In genomic region chr1:219171192-219171935, GRCh38 we compare ENCODE assay signal across 18 cellular contexts. TPM values are rescaled to one million over a fixed set of nuclear protein-coding genes. Genes with fewer than 3 reads are reported as not detected.
DNase-seq lines count a peak whose midpoint lies in the region; ATAC-seq, FAIRE-seq and TF ChIP-seq lines count a peak whose summit lies in the region.
"Had no signal": no experiment of that assay in that cellular context is flagged by ENCODE, and none has a peak within 500 bp of the region (broad histone marks: within the 10 kb centered on the region; RNA-seq: fewer than 3 reads in every experiment).

No MANE protein-coding gene starts in this region.

- no peak overlapping the region for H3K27ac ChIP-seq in DOHH2 (ENCODE audit: low read depth, low read length)
- peak overlapping the region; percentile 45 to 47 for H3K27ac ChIP-seq in kidney (ENCODE audit: low read depth in 2 of 2, low read length in 2 of 2)
- no peak overlapping the region for H3K27ac ChIP-seq in left ventricle myocardium inferior (replicated peaks)
- H3K27ac ChIP-seq: SK-N-MC, tibial artery had no signal

- no peaks in the 10 kb centered on the region for H3K9me3 Mint-ChIP-seq in immature natural killer cell
- H3K9me3 Mint-ChIP-seq: activated CD4-positive, alpha-beta memory T cell treated with anti-CD3 and anti-CD28 coated beads for 36 hours had no signal

- no peak for ATAC-seq in HG03280 (IDR thresholded peaks at IDR 0.05; ENCODE audit: unreplicated experiment)
- ATAC-seq: heart right ventricle, left cardiac atrium, mucosa of descending colon had no signal

- H3K9me3 ChIP-seq in DOHH2 (ENCODE audit: control insufficient read depth, insufficient read depth, low read length) (no peaks in the 10 kb centered on the region), kidney (ENCODE audit: control insufficient read depth in 1 of 2, low read length in 2 of 2) (no peaks in the 10 kb centered on the region), left ventricle myocardium inferior (replicated peaks) (no peaks in the 10 kb centered on the region)
- H3K9me3 ChIP-seq: heart right ventricle, mucosa of descending colon, tibial artery had no signal

- peaks cover 62% of the 10 kb centered on the region for H3K4me1 ChIP-seq in DOHH2 (ENCODE audit: control insufficient read depth, low read length)
- peaks cover 2 to 16% of the 10 kb centered on the region in 2 donors for H3K4me1 ChIP-seq in kidney (ENCODE audit: control insufficient read depth in 1 of 2, insufficient read depth in 1 of 2, low read depth in 1 of 2, low read length in 2 of 2)
- H3K4me1 ChIP-seq in left ventricle myocardium inferior, result peaks cover 39% of the 10 kb centered on the region

- FAIRE-seq in kidney (lab: Jason Lieb, UNC), result peak; percentile 3
- FAIRE-seq: TTC549 had no signal

- H3K36me3 ChIP-seq in DOHH2 (ENCODE audit: control insufficient read depth, low read length), result peaks cover 17% of the 10 kb centered on the region
- H3K36me3 ChIP-seq in kidney (ENCODE audit: control insufficient read depth in 1 of 2, insufficient read depth in 2 of 2, low read length in 2 of 2), result no peaks in the 10 kb centered on the region
- H3K36me3 ChIP-seq in left ventricle myocardium inferior, result no peaks in the 10 kb centered on the region
- H3K36me3 ChIP-seq: heart right ventricle, tibial artery had no signal

- DNase-seq in MV-4-11 (lab: John Stamatoyannopoulos, UW) (peak; percentile 29), astrocyte of the hippocampus (ENCODE audit: low read depth, low spot score) (peak; percentile 33), kidney (no peak), left ventricle myocardium inferior (no peak), immature natural killer cell (no peak), DMS79 treated with DMSO at 0.1 percent for 48 hours (lab: John Stamatoyannopoulos, UW) (no peak)
- DNase-seq: activated CD4-positive, alpha-beta memory T cell treated with anti-CD3 and anti-CD28 coated beads for 36 hours; C1 segment of cervical spinal cord; heart right ventricle; left cardiac atrium; mucosa of descending colon; NCI-H2081 treated with DMSO at 0.1 percent for 48 hours; stimulated activated CD4-positive, alpha-beta T cell treated with anti-CD3 and anti-CD28 coated beads, Interleukin-4, amount 100 ng/mL, for 4 hours; tibial artery had no signal

- TF ChIP-seq CTCF in DOHH2 (IDR thresholded peaks at IDR 0.05; ENCODE audit: low read depth, low read length, poor library complexity, severe bottlenecking), result no peak
- no peak for TF ChIP-seq CTCF in kidney (IDR thresholded peaks at IDR 0.05; ENCODE audit: borderline replicate concordance, extremely low read depth, insufficient read depth)
- TF ChIP-seq CTCF in left ventricle myocardium inferior (IDR thresholded peaks at IDR 0.05; ENCODE audit: borderline replicate concordance), result no peak

- H3K9me2 ChIP-seq in DOHH2 (replicated peaks; ENCODE audit: control insufficient read depth, low read length), result no peaks in the 10 kb centered on the region

- peaks cover 32% of the 10 kb centered on the region for H3K79me2 ChIP-seq in DOHH2 (ENCODE audit: control insufficient read depth, low read length)

- peaks cover 0 to 4% (median 0%) of the 10 kb centered on the region in 3 donors for H3K36me3 Mint-ChIP-seq in immature natural killer cell

- no peak overlapping the region for H3K27ac Mint-ChIP-seq in immature natural killer cell
- H3K27ac Mint-ChIP-seq: activated CD4-positive, alpha-beta memory T cell treated with anti-CD3 and anti-CD28 coated beads for 36 hours had no signal

- intact Hi-C loops in kidney (cut with DNase I), result no loop called here
- intact Hi-C loops in left ventricle myocardium inferior (cut with micrococcal nuclease), result no loop called here

- no peaks in the 10 kb centered on the region for H3K27me3 ChIP-seq in DOHH2 (ENCODE audit: control insufficient read depth, low read length)
- no peaks in the 10 kb centered on the region for H3K27me3 ChIP-seq in left ventricle myocardium inferior (ENCODE audit: low read depth)
- H3K27me3 ChIP-seq: heart right ventricle, tibial artery had no signal

- peak overlapping the region; percentile 48 for H3K4me2 ChIP-seq in DOHH2 (ENCODE audit: low read length)

- peaks cover 0 to 12% (median 12%) of the 10 kb centered on the region in 3 donors for H3K27me3 Mint-ChIP-seq in immature natural killer cell (ENCODE audit: low read depth in 3 of 3)
- H3K27me3 Mint-ChIP-seq: activated CD4-positive, alpha-beta memory T cell treated with anti-CD3 and anti-CD28 coated beads for 36 hours had no signal

- no peak overlapping the region for H3K9ac ChIP-seq in kidney (ENCODE audit: low read length in 2 of 2)

- H3K4me3 ChIP-seq in DOHH2 (ENCODE audit: low read length), result peak overlapping the region; percentile 24
- no peak overlapping the region for H3K4me3 ChIP-seq in kidney (ENCODE audit: low read length in 2 of 2)
- no peak overlapping the region for H3K4me3 ChIP-seq in left ventricle myocardium inferior
- H3K4me3 ChIP-seq: heart right ventricle, mucosa of descending colon, SK-N-MC, tibial artery had no signal

- no peaks in the 10 kb centered on the region for H4K20me1 ChIP-seq in DOHH2 (ENCODE audit: control insufficient read depth, insufficient read depth, low read depth, low read length)

- H3K4me1 Mint-ChIP-seq in immature natural killer cell, result peaks cover 33 to 35% of the 10 kb centered on the region in 2 donors

- H3F3A ChIP-seq in DOHH2 (ENCODE audit: control insufficient read depth, insufficient read depth), result no peaks in the 10 kb centered on the region

- no peak overlapping the region for H3K4me3 Mint-ChIP-seq in immature natural killer cell
- H3K4me3 Mint-ChIP-seq: activated CD4-positive, alpha-beta memory T cell treated with anti-CD3 and anti-CD28 coated beads for 36 hours had no signal

RNA-seq across cellular contexts. Expression of gene LYPLAL1, which starts 2.3 kb away (rescaled TPM):
- total RNA-seq in kidney, result 50.9 TPM
- polyA plus RNA-seq in kidney (ENCODE audit: insufficient read depth, low read depth, low replicate concordance), result 116 TPM
- 85.8 TPM for total RNA-seq in left ventricle myocardium inferior
- polyA plus RNA-seq in immature natural killer cell, result 10 to 100 TPM; 22.1 to 28.5 (median 25.4) TPM

Comparison
In these comparisons a context has a peak if more than half of its experiments do, and no peak if none do; other contexts are left out.
1. H3K27ac ChIP-seq: peak in kidney (2 of 2); none in DOHH2 (single experiment) and left ventricle myocardium inferior (single experiment).
2. DNase-seq: peak in MV-4-11 (single experiment) and astrocyte of the hippocampus (single experiment); none in kidney (single experiment), left ventricle myocardium inferior (single experiment), immature natural killer cell (0 of 3) and DMS79 treated with DMSO at 0.1 percent for 48 hours (single experiment).